ENCODE assay signal across 8 cellular contexts in the genomic region with DNA sequence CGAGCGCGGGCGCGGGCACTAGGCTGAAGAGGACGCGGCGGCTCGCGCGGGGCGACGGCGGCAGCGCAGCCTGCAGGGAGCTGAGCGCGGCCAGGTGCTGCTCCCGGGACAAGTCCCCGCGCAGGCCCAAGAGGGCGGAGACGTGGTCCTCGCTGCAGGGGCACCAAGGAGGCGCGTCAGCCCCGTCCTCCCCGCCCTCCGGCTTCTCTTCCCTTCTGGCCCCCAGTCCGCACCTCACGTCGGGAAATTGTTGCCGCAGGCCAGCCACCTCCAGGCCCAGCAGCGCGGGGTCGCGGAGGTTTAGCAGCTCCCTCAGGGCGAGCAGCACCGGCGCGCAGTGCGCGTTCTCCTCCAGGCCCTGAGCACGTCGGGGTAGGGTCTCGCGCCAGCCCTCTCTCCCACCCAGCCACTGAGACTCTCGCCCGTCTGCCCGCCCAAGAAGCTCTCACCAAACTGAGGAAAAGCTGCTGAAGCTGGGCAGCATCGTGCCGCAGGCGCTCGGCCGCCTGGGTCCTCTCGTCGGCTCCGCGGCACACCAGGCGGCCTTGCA. TPM values are rescaled to one million over a fixed set of nuclear protein-coding genes. Genes with fewer than 3 reads are reported as not detected.
A peak's percentile ranks its signal among the peaks of the same experiment; 100 is the strongest.
DNase-seq lines count a peak whose midpoint lies in the region; ATAC-seq and TF ChIP-seq lines count a peak whose summit lies in the region.

No MANE protein-coding gene starts in this region.

- H3K4me3 ChIP-seq in SJCRH30 = peak overlapping the region; percentile 84
- H3K4me3 ChIP-seq in fibroblast of villous mesenchyme (ENCODE audit: low read depth, low read length) = peak overlapping the region; percentile 76
- peak overlapping the region; percentile 95 for H3K4me3 ChIP-seq in psoas muscle

- no peak for TF ChIP-seq CTCF in 22Rv1 (IDR thresholded peaks at IDR 0.05)
- TF ChIP-seq CTCF in fibroblast of villous mesenchyme (IDR thresholded peaks at IDR 0.05; ENCODE audit: insufficient read depth, low read depth, low read length) = no peak
- TF ChIP-seq CTCF in psoas muscle (IDR thresholded peaks at IDR 0.05) = no peak

- H3K9me3 ChIP-seq in SJCRH30 (replicated peaks) = no peaks in the 10 kb centered on the region
- no peaks in the 10 kb centered on the region for H3K9me3 ChIP-seq in psoas muscle

- DNase-seq in SJCRH30 (no peak), fibroblast of villous mesenchyme (ENCODE audit: low read depth) (no peak), psoas muscle (no peak), SKM-1 (lab: John Stamatoyannopoulos, UW; ENCODE audit: unreplicated experiment) (no peak)

- H3K36me3 ChIP-seq in SJCRH30 = no peaks in the 10 kb centered on the region
- no peaks in the 10 kb centered on the region for H3K36me3 ChIP-seq in psoas muscle (ENCODE audit: insufficient read depth in 1 of 2, low read depth in 1 of 2)

- peak; percentile 3 for ATAC-seq in GM19438 (IDR thresholded peaks at IDR 0.05; ENCODE audit: low read depth, unreplicated experiment)
- ATAC-seq in psoas muscle = peak; percentile 3 to 22 (median 14)
- ATAC-seq in HG03354 (IDR thresholded peaks at IDR 0.05; ENCODE audit: poor library complexity, severe bottlenecking, unreplicated experiment) = no peak
- ATAC-seq in HG03432 (IDR thresholded peaks at IDR 0.05; ENCODE audit: unreplicated experiment) = no peak

- no peaks in the 10 kb centered on the region for H3K27me3 ChIP-seq in SJCRH30
- H3K27me3 ChIP-seq in psoas muscle (ENCODE audit: insufficient read depth in 3 of 3, low read length in 2 of 3) = no peaks in the 10 kb centered on the region

- H3K4me1 ChIP-seq in SJCRH30 (peaks cover 5% of the 10 kb centered on the region), psoas muscle (peaks cover 29% of the 10 kb centered on the region)

- intact Hi-C loops in psoas muscle (cut with DNase I) = loop anchor here in 1 of 2 donors (1.0 kb wide), 1 partner anchor 207 kb away; no protein-coding TSS in a partner anchor

- H3K27ac ChIP-seq in 22Rv1 (peak overlapping the region; percentile 97), SJCRH30 (no peak overlapping the region), psoas muscle (peak overlapping the region; percentile 99)

- WGBS in psoas muscle, 3 donors = 8 to 9% (median 9%) methylated on average over 42 to 59 of the region's 59 CpGs

RNA-seq across cellular contexts. Expression of gene MATCAP1, which starts 0.8 kb away (rescaled TPM):
- 20.5 and 23.8 TPM in 2 replicates for total RNA-seq in SJCRH30 (2014; rRNA removed; shearing (Covaris generic))
- total RNA-seq in fibroblast of villous mesenchyme = 9.3 and 9.9 TPM in 2 replicates
- 1 to 10 TPM; 5.9 to 8.0 (median 6.6) TPM for total RNA-seq in psoas muscle
- 1 to 10 TPM; 4.2 to 9.7 (median 4.5) TPM for polyA plus RNA-seq in psoas muscle

RNA-seq across cellular contexts. Expression of gene EXOC3L1, which starts 5.4 kb away (rescaled TPM):
- 1.5 and 2.0 TPM in 2 replicates for total RNA-seq in SJCRH30 (2014; rRNA removed; shearing (Covaris generic))
- not detected in 2 replicates for total RNA-seq in fibroblast of villous mesenchyme
- 1 to 10 TPM in 3 of 4 donors, under 1 TPM in 1; 0.91 to 1.9 (median 1.2) TPM for total RNA-seq in psoas muscle
- 1 to 10 TPM in 1 of 3 donors, under 1 TPM in 2; 0.84 to 3.4 (median 0.97) TPM for polyA plus RNA-seq in psoas muscle

RNA-seq across cellular contexts. Expression of gene E2F4, which starts 7.4 kb away (rescaled TPM):
- total RNA-seq in SJCRH30 (2014; rRNA removed; shearing (Covaris generic)) = 134 and 141 TPM in 2 replicates
- total RNA-seq in fibroblast of villous mesenchyme (64.1 and 75.1 TPM in 2 replicates), psoas muscle (10 to 100 TPM; 22.6 to 56.2 (median 45.9) TPM)
- polyA plus RNA-seq in psoas muscle = 100 to 1,000 TPM in 1 of 3 donors, 10 to 100 TPM in 2; 45.0 to 106 (median 67.3) TPM

RNA-seq across cellular contexts. Expression of gene NOL3, which starts 14.2 kb away (rescaled TPM):
- 13.3 and 14.1 TPM in 2 replicates for total RNA-seq in SJCRH30 (2014; rRNA removed; shearing (Covaris generic))
- total RNA-seq in fibroblast of villous mesenchyme (11.7 and 12.2 TPM in 2 replicates), psoas muscle (100 to 1,000 TPM in 2 of 4 donors, 10 to 100 TPM in 2; 53.6 to 114 (median 88.0) TPM)
- 100 to 1,000 TPM in 1 of 3 donors, 10 to 100 TPM in 2; 90.6 to 133 (median 93.9) TPM for polyA plus RNA-seq in psoas muscle

RNA-seq across cellular contexts. Expression of gene ELMO3, which starts 14.4 kb away (rescaled TPM):
- total RNA-seq in SJCRH30 (2014; rRNA removed; shearing (Covaris generic)) = 0.84 and 1.8 TPM in 2 replicates
- 0.43 and 0.64 TPM in 2 replicates for total RNA-seq in fibroblast of villous mesenchyme
- total RNA-seq in psoas muscle = under 1 TPM; 0.26 to 0.79 (median 0.42) TPM
- polyA plus RNA-seq in psoas muscle = under 1 TPM; 0.35 to 0.82 (median 0.53) TPM

Comparison
In these comparisons a context has a peak if more than half of its experiments do, and no peak if none do; other contexts are left out.
1. ATAC-seq: peak in GM19438 (single experiment) and psoas muscle (4 of 4); none in HG03354 (single experiment) and HG03432 (single experiment).
2. Peak in every context shown above with its lines, with median percentiles within 50 percentile points of each other: H3K4me3 ChIP-seq.